In the genomic region with DNA sequence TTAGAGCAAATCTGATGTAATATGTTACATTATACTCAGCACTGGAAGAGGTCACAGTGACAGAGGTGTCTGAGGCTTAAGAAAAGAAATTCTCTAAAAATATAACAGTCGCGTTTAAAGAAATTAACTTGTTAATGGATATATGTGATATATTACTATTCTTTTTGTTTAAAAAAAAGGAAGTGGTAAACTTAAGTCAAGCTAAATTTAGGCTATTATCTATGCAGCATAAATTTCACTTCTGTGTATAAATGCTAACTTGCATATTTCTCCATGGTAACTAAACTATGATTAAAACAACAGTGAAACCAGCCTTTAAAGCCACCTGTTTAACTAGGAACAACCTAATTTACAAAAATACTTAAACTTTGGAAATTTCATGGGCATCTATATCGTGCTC, we compare ENCODE assay signal across 10 cellular contexts.
A peak's percentile ranks its signal among the peaks of the same experiment; 100 is the strongest.
DNase-seq lines count a peak whose midpoint lies in the region; ATAC-seq and TF ChIP-seq lines count a peak whose summit lies in the region.
"Had no signal": no experiment of that assay in that cellular context is flagged by ENCODE, and none has a peak within 500 bp of the region (broad histone marks: within the 10 kb centered on the region; RNA-seq: fewer than 3 reads in every experiment).

No MANE protein-coding gene starts in this region.

- peak overlapping the region; percentile 90 for H3K27ac ChIP-seq in OCI-LY7 (ENCODE audit: low read depth, low read length, poor library complexity, severe bottlenecking)
- H3K27ac ChIP-seq: VCaP had no signal

- H3K4me3 ChIP-seq in OCI-LY7 (ENCODE audit: low read depth, low read length, poor library complexity, severe bottlenecking): peak overlapping the region; percentile 46

- peaks cover 73% of the 10 kb centered on the region for H3K79me2 ChIP-seq in OCI-LY7 (ENCODE audit: insufficient read depth, low read depth, low read length)

- no peak for TF ChIP-seq CTCF in OCI-LY7 (conservative IDR thresholded peaks at IDR 0.05; ENCODE audit: low read length)

- CTCF ChIA-PET in OCI-LY7 (lab: Charles Lee; ENCODE audit: unreplicated experiment): no interaction called here

- H3K36me3 ChIP-seq in OCI-LY7 (ENCODE audit: insufficient read depth, low read length): no peaks in the 10 kb centered on the region

- POLR2A ChIA-PET in OCI-LY7 (lab: Charles Lee): interaction anchor here (1.5 to 8.3 kb wide), 3 partner anchors 17 to 64 kb away, joined by 6 to 54 read pairs (median 6); no protein-coding TSS in a partner anchor

- no peaks in the 10 kb centered on the region for H3K9me3 ChIP-seq in OCI-LY7 (ENCODE audit: low read length)

- H4K20me1 ChIP-seq in OCI-LY7 (ENCODE audit: insufficient read depth, low read length): peaks cover under 1% of the 10 kb centered on the region; the same call in 1 of the 2 replicates

- peak; percentile 72 for ATAC-seq in GM19035 (IDR thresholded peaks at IDR 0.05; ENCODE audit: unreplicated experiment)
- ATAC-seq in HG02981 (IDR thresholded peaks at IDR 0.05; ENCODE audit: unreplicated experiment): peak; percentile 81

- H2AFZ ChIP-seq in OCI-LY7 (ENCODE audit: low read length): peak overlapping the region; percentile 43; the same call in 1 of the 2 replicates

- intact Hi-C loops in OCI-LY7 (cut with micrococcal nuclease; ENCODE audit: unreplicated experiment): loop anchor here (5.0 to 10.0 kb wide), 2 partner anchors 120 to 263 kb away; no protein-coding TSS in a partner anchor

- peak; percentile 36 to 51 for DNase-seq in AML-193 (lab: John Stamatoyannopoulos, UW)
- DNase-seq in OCI-LY7 (ENCODE audit: low spot score): peak; percentile 72
- DNase-seq in DMS153 (lab: John Stamatoyannopoulos, UW): no peak
- no peak for DNase-seq in NCI-H1105 (lab: John Stamatoyannopoulos, UW)
- no peak for DNase-seq in islet precursor cell
- DNase-seq in inferior parietal cortex (ENCODE audit: extremely low spot score): no peak
- DNase-seq: mesenchymal stem cell had no signal

- BruUV-seq in OCI-LY7 (replicated peaks; lab: Mats Ljungman, UMichigan): no TSS peak

- peak overlapping the region; percentile 62 for H3K4me2 ChIP-seq in OCI-LY7 (ENCODE audit: low read length)

- H3K9me2 ChIP-seq in OCI-LY7 (ENCODE audit: insufficient read depth, low read length): no peaks in the 10 kb centered on the region

- peaks cover 83% of the 10 kb centered on the region for H3K4me1 ChIP-seq in OCI-LY7 (ENCODE audit: insufficient read depth, low read length, poor library complexity, severe bottlenecking)

Comparison
In these comparisons a context has a peak if more than half of its experiments do, and no peak if none do; other contexts are left out.
1. DNase-seq: peak in AML-193 (2 of 2) and OCI-LY7 (single experiment); none in DMS153 (single experiment), NCI-H1105 (single experiment), islet precursor cell (single experiment) and inferior parietal cortex (single experiment).